In the genomic region with DNA sequence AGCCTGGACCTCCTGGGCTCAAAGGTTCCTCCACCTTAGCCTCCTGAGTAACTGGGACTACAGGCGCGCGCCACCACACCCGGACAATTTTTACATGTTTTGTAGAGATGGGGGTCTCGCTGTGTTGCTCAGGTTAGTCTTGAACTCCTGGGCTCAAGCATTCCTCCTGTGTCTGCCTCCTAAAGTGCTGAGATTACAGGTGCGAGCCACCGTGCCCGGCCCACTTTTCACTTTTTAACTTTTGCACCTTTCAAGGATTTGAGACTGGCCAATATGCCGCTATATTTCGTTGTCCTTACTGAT, we compare ENCODE assay signal across 9 cellular contexts. TPM values are rescaled to one million over a fixed set of nuclear protein-coding genes. Genes with fewer than 3 reads are reported as not detected.
DNase-seq lines count a peak whose midpoint lies in the region; ATAC-seq, FAIRE-seq and TF ChIP-seq lines count a peak whose summit lies in the region.
"Had no signal": no experiment of that assay in that cellular context is flagged by ENCODE, and none has a peak within 500 bp of the region (broad histone marks: within the 10 kb centered on the region; RNA-seq: fewer than 3 reads in every experiment).

No MANE protein-coding gene starts in this region.

- H3K4me1 Mint-ChIP-seq in IgD-negative memory B cell (peaks cover 5 to 9% (median 8%) of the 10 kb centered on the region in 3 donors), natural killer cell (peaks cover 0 to 5% of the 10 kb centered on the region in 2 donors)

- H3K4me3 Mint-ChIP-seq in IgD-negative memory B cell (peak overlapping the region; percentile 35 to 81 (median 76)), natural killer cell (peak overlapping the region; percentile 83)

- H3K27ac Mint-ChIP-seq in IgD-negative memory B cell (no peak overlapping the region), natural killer cell (no peak overlapping the region)

- H3K4me3 ChIP-seq in AG10803 (ENCODE audit: low read length) = peak overlapping the region; percentile 85
- H3K4me3 ChIP-seq in coronary artery = peak overlapping the region; percentile 93
- no peak overlapping the region for H3K4me3 ChIP-seq in small intestine (ENCODE audit: low read depth in 1 of 2, low read length in 2 of 2)

- TF ChIP-seq CTCF in AG10803 (conservative IDR thresholded peaks at IDR 0.05; ENCODE audit: low read length) (no peak), coronary artery (IDR thresholded peaks at IDR 0.05) (no peak), natural killer cell (IDR thresholded peaks at IDR 0.05) (no peak)

- H3K27me3 Mint-ChIP-seq in IgD-negative memory B cell = peaks cover 27% of the 10 kb centered on the region
- peaks cover 45 to 49% of the 10 kb centered on the region in 2 donors for H3K27me3 Mint-ChIP-seq in natural killer cell (ENCODE audit: low read depth in 2 of 2)

- H3K36me3 ChIP-seq in small intestine (ENCODE audit: control insufficient read depth in 2 of 2, insufficient read depth in 2 of 2, low read length in 2 of 2) = no peaks in the 10 kb centered on the region
- H3K36me3 ChIP-seq: cardiac muscle cell had no signal

- H3K9me3 Mint-ChIP-seq in IgD-negative memory B cell (no peaks in the 10 kb centered on the region), natural killer cell (no peaks in the 10 kb centered on the region)

- 91 to 94% (median 92%) methylated on average over 10 of the region's 10 CpGs for WGBS in small intestine, 3 donors

- DNase-seq in AG10803 (ENCODE audit: low read depth) (no peak), coronary artery (ENCODE audit: low spot score) (no peak), natural killer cell (no peak), KG1 (lab: John Stamatoyannopoulos, UW) (no peak), small intestine (no peak), amygdala (lab: John Stamatoyannopoulos, UW) (no peak)

- H3K36me3 Mint-ChIP-seq in IgD-negative memory B cell (no peaks in the 10 kb centered on the region), natural killer cell (no peaks in the 10 kb centered on the region)

- peaks cover 0 to 2% of the 10 kb centered on the region in 2 donors for H3K4me1 ChIP-seq in small intestine (ENCODE audit: control insufficient read depth in 2 of 2, insufficient read depth in 1 of 2, low read depth in 1 of 2, low read length in 1 of 2)

- no peaks in the 10 kb centered on the region for H3K9me3 ChIP-seq in small intestine (ENCODE audit: control insufficient read depth, low read depth)

- intact Hi-C loops in natural killer cell (cut with micrococcal nuclease) = no loop called here

- FAIRE-seq in small intestine (lab: Jason Lieb, UNC) = no peak

- H3K27me3 ChIP-seq in small intestine (ENCODE audit: control insufficient read depth in 2 of 2, insufficient read depth in 2 of 2, low read length in 2 of 2) = peaks cover 0 to 2% of the 10 kb centered on the region in 2 donors
- H3K27me3 ChIP-seq: cardiac muscle cell had no signal

- ATAC-seq in natural killer cell (no peak), GM18511 (IDR thresholded peaks at IDR 0.05; ENCODE audit: unreplicated experiment) (no peak)

- H3K27ac ChIP-seq in coronary artery = peak overlapping the region; percentile 98 to 99
- H3K27ac ChIP-seq in small intestine (ENCODE audit: low read depth in 1 of 2, low read length in 1 of 2) = no peak overlapping the region

RNA-seq across cellular contexts. Expression of gene ITGB5, which starts 0.8 kb away (rescaled TPM):
- polyA plus RNA-seq in IgD-negative memory B cell (0.69 TPM), small intestine (10 to 100 TPM in 2 of 3 donors, 1 to 10 TPM in 1; 9.4 to 28.7 (median 15.1) TPM)
- 1 to 10 TPM; 1.0 to 8.4 (median 5.4) TPM for total RNA-seq in natural killer cell

RNA-seq across cellular contexts. Expression of gene MUC13, which starts 46.6 kb away (rescaled TPM):
- not detected for polyA plus RNA-seq in IgD-negative memory B cell
- total RNA-seq in natural killer cell = 1 to 10 TPM in 1 of 3 donors, under 1 TPM in 2; 0.16 to 2.1 (median 0.63) TPM
- 100 to 1,000 TPM; 178 to 547 (median 269) TPM for polyA plus RNA-seq in small intestine
- total RNA-seq: cardiac muscle cell had no signal

Comparison
In these comparisons a context has a peak if more than half of its experiments do, and no peak if none do; other contexts are left out.
1. H3K4me3 ChIP-seq: peak in AG10803 (single experiment) and coronary artery (single experiment); none in small intestine (0 of 2).
2. H3K27ac ChIP-seq: peak in coronary artery (2 of 2); none in small intestine (0 of 2).
3. RNA of gene MUC13, which starts 46.6 kb away (polyA plus RNA-seq): 178 to 547 TPM in small intestine; not detected in IgD-negative memory B cell (single experiment); every median in the first group is over 100 times any median in the second.